31 cellular contexts compared by ENCODE assay signal in genomic region chr5:132093310-132093709, GRCh38. TPM values are rescaled to one million over a fixed set of nuclear protein-coding genes. Genes with fewer than 3 reads are reported as not detected.
A peak's percentile ranks its signal among the peaks of the same experiment; 100 is the strongest.
DNase-seq lines count a peak whose midpoint lies in the region; ATAC-seq, FAIRE-seq and TF ChIP-seq lines count a peak whose summit lies in the region.
"Had no signal": no experiment of that assay in that cellular context is flagged by ENCODE, and none has a peak within 500 bp of the region (broad histone marks: within the 10 kb centered on the region; RNA-seq: fewer than 3 reads in every experiment).

No MANE protein-coding gene starts in this region.

- POLR2A ChIA-PET in PC-9 (lab: Charles Lee; ENCODE audit: unreplicated experiment) = no interaction called here

- H3K9me3 Mint-ChIP-seq in HFFc6 (no peaks in the 10 kb centered on the region), natural killer cell (no peaks in the 10 kb centered on the region)
- H3K9me3 Mint-ChIP-seq: activated naive CD4-positive, alpha-beta T cell treated with anti-CD3 and anti-CD28 coated beads, Interleukin-2, amount 10 ng/mL, durations not matched to agents 7 days and 5 days; brain; mesothelial cell of epicardium; naive thymus-derived CD8-positive, alpha-beta T cell had no signal

- H3K4me1 ChIP-seq in PC-9 (replicated peaks; ENCODE audit: insufficient read depth) = peaks cover 43% of the 10 kb centered on the region
- H3K4me1 ChIP-seq: prostate gland, right lobe of liver had no signal

- no peaks in the 10 kb centered on the region for H3K79me2 ChIP-seq in PC-9 (ENCODE audit: low read depth)

- H3K36me3 ChIP-seq in PC-9 (ENCODE audit: low read depth) = no peaks in the 10 kb centered on the region
- H3K36me3 ChIP-seq: BLaER1 treated with 17β-estradiol and CSF1 and Interleukin-3, amounts not matched to agents 10 nM and 100 nM; esophagus squamous epithelium; heart right ventricle; prostate gland; right lobe of liver had no signal

- peak overlapping the region; percentile 61; the same call in 1 of the 2 replicates for H3K4me2 ChIP-seq in PC-9

- H3K4me3 Mint-ChIP-seq in HFFc6 (no peak overlapping the region), natural killer cell (no peak overlapping the region)
- H3K4me3 Mint-ChIP-seq: activated CD4-positive, alpha-beta T cell treated with anti-CD3 and anti-CD28 coated beads, Interleukin-2, amount 10 ng/mL, durations not matched to agents 7 days and 5 days; activated naive CD4-positive, alpha-beta T cell treated with anti-CD3 and anti-CD28 coated beads, Interleukin-2, amount 10 ng/mL, durations not matched to agents 7 days and 5 days; brain; mesothelial cell of epicardium; naive thymus-derived CD8-positive, alpha-beta T cell had no signal

- no peak overlapping the region for H2AFZ ChIP-seq in PC-9

- FAIRE-seq in urothelium cell line (lab: Jason Lieb, UNC) = no peak
- FAIRE-seq: endometrium had no signal

- CTCF ChIA-PET in PC-9 (lab: Charles Lee) = no interaction called here

- intact Hi-C loops in PC-9 (cut with micrococcal nuclease; ENCODE audit: unreplicated experiment) (no loop called here), natural killer cell (cut with micrococcal nuclease) (no loop called here)

- H3K4me3 ChIP-seq in PC-9 = no peak overlapping the region
- H3K4me3 ChIP-seq: BLaER1 treated with 17β-estradiol and CSF1 and Interleukin-3, amounts not matched to agents 10 nM and 100 nM; esophagus squamous epithelium; heart right ventricle; prostate gland; right lobe of liver had no signal

- no peak for ATAC-seq in natural killer cell
- ATAC-seq: heart right ventricle; naive thymus-derived CD8-positive, alpha-beta T cell; right lobe of liver had no signal

- BruUV-seq in PC-9 (replicated peaks; lab: Mats Ljungman, UMichigan) = no TSS peak

- no peaks in the 10 kb centered on the region for H3K9me3 ChIP-seq in PC-9 (ENCODE audit: insufficient read depth, low read depth)
- H3K9me3 ChIP-seq: BLaER1 treated with 17β-estradiol and CSF1 and Interleukin-3, amounts not matched to agents 10 nM and 100 nM; esophagus squamous epithelium; heart right ventricle; prostate gland; right lobe of liver had no signal

- H3K27me3 Mint-ChIP-seq in HFFc6 (ENCODE audit: insufficient read depth) (peaks cover 2% of the 10 kb centered on the region; the same call in 1 of the 2 replicates), natural killer cell (ENCODE audit: low read depth in 2 of 2) (peaks cover 5 to 7% of the 10 kb centered on the region in 2 donors)
- H3K27me3 Mint-ChIP-seq: activated CD4-positive, alpha-beta T cell treated with anti-CD3 and anti-CD28 coated beads, Interleukin-2, amount 10 ng/mL, durations not matched to agents 7 days and 5 days had no signal

- H3K27me3 ChIP-seq in PC-9 (ENCODE audit: insufficient read depth, low read depth) = no peaks in the 10 kb centered on the region
- H3K27me3 ChIP-seq: heart right ventricle, right lobe of liver had no signal

- no peak for TF ChIP-seq CTCF in HFFc6 (IDR thresholded peaks at IDR 0.05)
- TF ChIP-seq CTCF in PC-9 (conservative IDR thresholded peaks at IDR 0.05) = no peak
- no peak for TF ChIP-seq CTCF in natural killer cell (IDR thresholded peaks at IDR 0.05)

- DNase-seq in HFFc6 (no peak), NCI-H1694 (lab: John Stamatoyannopoulos, UW) (peak; percentile 90), PC-9 (no peak), natural killer cell (no peak), SKM-1 (lab: John Stamatoyannopoulos, UW; ENCODE audit: unreplicated experiment) (no peak), GM19238 (ENCODE audit: insufficient read length, low spot score) (no peak), urothelium cell line (ENCODE audit: low spot score) (no peak)
- DNase-seq: activated CD4-positive, alpha-beta T cell treated with anti-CD3 and anti-CD28 coated beads, Interleukin-2, amount 10 ng/mL, durations not matched to agents 7 days and 5 days; activated naive CD4-positive, alpha-beta T cell treated with anti-CD3 and anti-CD28 coated beads, Interleukin-2, amount 10 ng/mL, durations not matched to agents 7 days and 5 days; amniotic stem cell; cerebellar nuclear complex; DMS79; esophagus squamous epithelium; foreskin melanocyte; GF-D8; heart right ventricle; naive thymus-derived CD8-positive, alpha-beta T cell; NCI-H526; occipital lobe; right lobe of liver; SW 1271; trophoblast cell had no signal

- H3K27ac ChIP-seq in PC-9 = peak overlapping the region; percentile 76
- H3K27ac ChIP-seq: BLaER1 treated with 17β-estradiol and CSF1 and Interleukin-3, amounts not matched to agents 10 nM and 100 nM; esophagus squamous epithelium; heart right ventricle; prostate gland; right lobe of liver had no signal

- H3K4me1 Mint-ChIP-seq in HFFc6 (ENCODE audit: low read depth) (peaks cover 74% of the 10 kb centered on the region), natural killer cell (peaks cover 39 to 40% of the 10 kb centered on the region in 2 donors)
- H3K4me1 Mint-ChIP-seq: mesothelial cell of epicardium had no signal

- H3K36me3 Mint-ChIP-seq in HFFc6 (ENCODE audit: low read depth) (no peaks in the 10 kb centered on the region), natural killer cell (no peaks in the 10 kb centered on the region)
- H3K36me3 Mint-ChIP-seq: brain; mesothelial cell of epicardium; naive thymus-derived CD8-positive, alpha-beta T cell had no signal

- no peaks in the 10 kb centered on the region for H4K20me1 ChIP-seq in PC-9 (ENCODE audit: insufficient read depth)
- H4K20me1 ChIP-seq: BLaER1 treated with 17β-estradiol and CSF1 and Interleukin-3, amounts not matched to agents 10 nM and 100 nM had no signal

- no peaks in the 10 kb centered on the region for H3K9me2 ChIP-seq in PC-9 (ENCODE audit: insufficient read depth)

- H3F3A ChIP-seq in PC-9 (ENCODE audit: insufficient read depth, low read depth) = peaks cover 23% of the 10 kb centered on the region

- peak overlapping the region; percentile 98 for H3K27ac Mint-ChIP-seq in HFFc6
- H3K27ac Mint-ChIP-seq in natural killer cell = peak overlapping the region; percentile 59 to 84
- H3K27ac Mint-ChIP-seq: activated naive CD4-positive, alpha-beta T cell treated with anti-CD3 and anti-CD28 coated beads, Interleukin-2, amount 10 ng/mL, durations not matched to agents 7 days and 5 days; mesothelial cell of epicardium; naive thymus-derived CD8-positive, alpha-beta T cell had no signal

RNA-seq across cellular contexts. Expression of gene CSF2, which starts 19.7 kb away (rescaled TPM):
- total RNA-seq in HFFc6 (2021; fragmentation: NEBNext Ultra II Directional; extraction: Animal tissue kit (Norgen Biotek cat#: 25700)) = under 1 TPM in 1 of 6 experiments, not detected in 5; 0.21 TPM
- total RNA-seq in PC-9 (2021) = not detected in 2 replicates
- total RNA-seq in natural killer cell = 1 to 10 TPM in 1 of 3 donors, under 1 TPM in 2; 0.65 to 1.2 (median 0.82) TPM
- total RNA-seq: esophagus squamous epithelium; heart right ventricle; liver; mesothelial cell of epicardium; naive thymus-derived CD8-positive, alpha-beta T cell; occipital lobe; prostate gland; right lobe of liver; subcutaneous adipose tissue had no signal

RNA-seq across cellular contexts. Expression of gene IL3, which starts 32.9 kb away (rescaled TPM):
- total RNA-seq in HFFc6 (2021; fragmentation: NEBNext Ultra II Directional; extraction: Animal tissue kit (Norgen Biotek cat#: 25700)) = not detected
- total RNA-seq in PC-9 (2021) (not detected in 2 replicates), natural killer cell (not detected)
- total RNA-seq: dermis microvascular lymphatic vessel endothelial cell; esophagus squamous epithelium; heart right ventricle; kidney epithelial cell; liver; mesothelial cell of epicardium; naive thymus-derived CD8-positive, alpha-beta T cell; occipital lobe; prostate gland; right lobe of liver; subcutaneous adipose tissue had no signal
